Comparison of ENCODE assay signal across 18 cellular contexts in the genomic region with DNA sequence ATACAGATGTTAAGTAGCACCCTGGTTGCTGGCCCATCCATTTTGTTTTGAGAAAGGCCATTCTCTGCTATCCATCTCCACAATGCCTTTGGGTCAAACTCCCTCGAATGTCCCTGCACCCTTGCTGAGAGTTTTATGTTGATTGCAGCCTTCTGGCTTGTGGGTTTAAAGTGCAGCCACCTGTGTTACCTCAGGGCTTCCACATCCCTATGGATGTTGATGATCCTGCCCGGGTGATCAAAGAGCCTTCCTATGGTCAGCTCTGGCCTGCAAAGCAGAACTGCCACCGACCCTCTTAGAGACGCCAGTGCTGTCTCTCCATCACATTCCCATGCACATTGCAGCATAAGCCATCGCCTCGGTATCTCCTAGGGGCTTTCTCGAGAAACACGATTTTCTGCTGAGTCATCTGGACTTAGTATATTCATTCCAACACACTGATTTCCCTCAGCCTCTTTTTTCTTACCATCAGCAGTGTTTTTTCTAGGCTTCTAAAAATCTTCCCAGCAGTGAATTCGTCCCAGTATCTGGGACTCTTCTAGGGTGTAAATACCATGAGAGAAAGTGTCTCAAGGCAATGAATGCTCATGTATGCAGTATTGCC.
A peak's percentile ranks its signal among the peaks of the same experiment; 100 is the strongest.
DNase-seq lines count a peak whose midpoint lies in the region; ATAC-seq, FAIRE-seq and TF ChIP-seq lines count a peak whose summit lies in the region.
"Had no signal": no experiment of that assay in that cellular context is flagged by ENCODE, and none has a peak within 500 bp of the region (broad histone marks: within the 10 kb centered on the region; RNA-seq: fewer than 3 reads in every experiment).

No MANE protein-coding gene starts in this region.

- H3K4me3 ChIP-seq in HepG2 (replicated peaks in 1 of 3; ENCODE audit: insufficient read depth in 1 of 3, low read depth in 2 of 3, low read length in 3 of 3) = no peak overlapping the region
- no peak overlapping the region for H3K4me3 ChIP-seq in right lobe of liver
- H3K4me3 ChIP-seq in choroid plexus epithelial cell (ENCODE audit: low read depth, low read length) = no peak overlapping the region

- DNase-seq in HepG2 (ENCODE audit: low spot score) (no peak), right lobe of liver (no peak), choroid plexus epithelial cell (ENCODE audit: low read depth) (peak; percentile 10), iris pigment epithelial cell (ENCODE audit: low read depth) (peak; percentile 11), NCI-H2196 treated with DMSO at 0.1 percent for 48 hours (lab: John Stamatoyannopoulos, UW; ENCODE audit: unreplicated experiment) (no peak), HUDEP-2 (lab: John Stamatoyannopoulos, UW; ENCODE audit: unreplicated experiment in 76 of 76) (no peak)
- DNase-seq: 8988T, Calu3, DMS79 treated with DMSO at 0.1 percent for 48 hours, H7, MM.1S, NCI-H2029, NCI-H2227 treated with DMSO at 0.1 percent for 48 hours, NCI-H526 treated with DMSO at 0.1 percent for 48 hours, SHP77 treated with DMSO at 0.1 percent for 48 hours had no signal

- FAIRE-seq in HepG2 (lab: Jason Lieb, UNC) = no peak

- H3K27me3 ChIP-seq in HepG2 (ENCODE audit: control insufficient read depth in 1 of 2, insufficient read depth in 2 of 2, low read length in 2 of 2) (peaks cover 0 to 2% of the 10 kb centered on the region in 2 experiments; a peak in 1 of 5 replicates), right lobe of liver (no peaks in the 10 kb centered on the region)

- H2AFZ ChIP-seq in HepG2 (ENCODE audit: low read length) = no peak overlapping the region

- no peak for TF ChIP-seq POLR2A in HepG2 (IDR thresholded peaks at IDR 0.05; ENCODE audit: insufficient read depth in 1 of 2, low read depth in 2 of 2, low read length in 2 of 2)
- TF ChIP-seq POLR2A in right lobe of liver (IDR thresholded peaks at IDR 0.05) = no peak

- H3K27ac ChIP-seq in HepG2 (ENCODE audit: extremely low read length, insufficient read depth, low read length) (no peak overlapping the region), right lobe of liver (no peak overlapping the region)
- H3K27ac ChIP-seq: KMS-11 had no signal

- H3K79me2 ChIP-seq in HepG2 (ENCODE audit: insufficient read depth, low read length) = no peaks in the 10 kb centered on the region

- H3K36me3 ChIP-seq in HepG2 (replicated peaks in 1 of 2; ENCODE audit: control insufficient read depth in 1 of 2, insufficient read depth in 2 of 2, low read length in 2 of 2) (no peaks in the 10 kb centered on the region), right lobe of liver (no peaks in the 10 kb centered on the region)

- H3K4me2 ChIP-seq in HepG2 (ENCODE audit: low read depth, low read length) = no peak overlapping the region
- H3K4me2 ChIP-seq: KMS-11 had no signal

- POLR2A ChIA-PET in HepG2 (lab: Yijun Ruan, JAX) = no interaction called here

- H3K4me1 ChIP-seq in HepG2 (ENCODE audit: insufficient read depth, low read length) = no peaks in the 10 kb centered on the region
- no peaks in the 10 kb centered on the region for H3K4me1 ChIP-seq in right lobe of liver

- no TSS peak for BruUV-seq in HepG2 (replicated peaks; lab: Mats Ljungman, UMichigan)

- no peak for TF ChIP-seq RAD21 in HepG2 (CRISPR knock-in tag; IDR thresholded peaks at IDR 0.05)

- CTCF ChIA-PET in HepG2 (lab: Yijun Ruan, JAX; ENCODE audit: low intra/inter-chr PET ratio, low total read pairs) = no interaction called here

- 0% methylated on average over 9 of the region's 9 CpGs for whole genome bisulfite sequencing in HepG2 (ENCODE audit: low lambda C conversion rate)
- 61% methylated on average over 9 of the region's 9 CpGs for WGBS in right lobe of liver (ENCODE audit: insufficient coverage, low coverage, low lambda C conversion rate, missing lambda C conversion rate)

- no peaks in the 10 kb centered on the region for H4K20me1 ChIP-seq in HepG2 (ENCODE audit: insufficient read depth, low read length)

- H3K9me3 ChIP-seq in HepG2 (ENCODE audit: low read length) (no peaks in the 10 kb centered on the region), right lobe of liver (no peaks in the 10 kb centered on the region)

- TF ChIP-seq CTCF in HepG2 (CRISPR knock-in tag; IDR thresholded peaks at IDR 0.05) (no peak), right lobe of liver (IDR thresholded peaks at IDR 0.05) (no peak), choroid plexus epithelial cell (conservative IDR thresholded peaks at IDR 0.05; ENCODE audit: low read depth, low read length) (no peak)

- intact Hi-C loops in HepG2 (cut with micrococcal nuclease; ENCODE audit: unreplicated experiment) (no loop called here), right lobe of liver (cut with DNase I) (no loop called here)

- no peak for ATAC-seq in HepG2
- no peak for ATAC-seq in right lobe of liver
- no peak for ATAC-seq in GM19397 (IDR thresholded peaks at IDR 0.05; ENCODE audit: unreplicated experiment)
- ATAC-seq: Panc1 had no signal

- TF ChIP-seq EP300 in HepG2 (IDR thresholded peaks at IDR 0.05; ENCODE audit: low read depth in 2 of 2, low read length in 2 of 2) = no peak
- no peak for TF ChIP-seq EP300 in HepG2 (CRISPR knock-in tag; IDR thresholded peaks at IDR 0.05; ENCODE audit: borderline replicate concordance)

- H3K9ac ChIP-seq in HepG2 (ENCODE audit: insufficient read depth, low read depth, low read length) = no peak overlapping the region
- H3K9ac ChIP-seq: KMS-11 had no signal

- in situ Hi-C loops in HepG2 (cut with HindIII; ENCODE audit: extremely low pct_ligation_motif_present, low pct_unique_long_range_greater_than_20kb) = loop anchor here (25.0 kb wide), 1 partner anchor 569 kb away; no protein-coding TSS in a partner anchor

TF ChIP-seq in HepG2, 621 proteins besides CTCF, POLR2A, EP300 and RAD21:
- TF ChIP-seq ZNF343 (CRISPR knock-in tag; IDR thresholded peaks at IDR 0.05) (no peak), KDM3A (CRISPR knock-in tag; IDR thresholded peaks at IDR 0.05; ENCODE audit: low read depth) (no peak), POLR2AphosphoS5 (IDR thresholded peaks at IDR 0.05; ENCODE audit: low read depth, low read length) (no peak), MAFF (IDR thresholded peaks at IDR 0.05; ENCODE audit: low read depth, low read length) (peak; percentile 84), MAFK (conservative IDR thresholded peaks at IDR 0.05 in 1 of 2, IDR thresholded peaks at IDR 0.05 in 1 of 2; ENCODE audit: low read length in 2 of 2) (peak; percentile 79 to 89), NFE2L2 (IDR thresholded peaks at IDR 0.05; ENCODE audit: low read length) (peak; percentile 86)
TF ChIP-seq in HepG2: peak in this region for 3.

Comparison
In these comparisons a context has a peak if more than half of its experiments do, and no peak if none do; other contexts are left out.
1. DNase-seq: peak in choroid plexus epithelial cell (single experiment) and iris pigment epithelial cell (single experiment); none in HepG2 (single experiment), right lobe of liver (0 of 3), NCI-H2196 treated with DMSO at 0.1 percent for 48 hours (single experiment) and HUDEP-2 (0 of 76).